In genomic region chr7:116239019-116239418, GRCh38 we compare ENCODE assay signal across 23 cellular contexts. TPM values are rescaled to one million over a fixed set of nuclear protein-coding genes. Genes with fewer than 3 reads are reported as not detected.
DNase-seq lines count a peak whose midpoint lies in the region; ATAC-seq and TF ChIP-seq lines count a peak whose summit lies in the region.
"Had no signal": no experiment of that assay in that cellular context is flagged by ENCODE, and none has a peak within 500 bp of the region (broad histone marks: within the 10 kb centered on the region; RNA-seq: fewer than 3 reads in every experiment).

No MANE protein-coding gene starts in this region.

- no peak overlapping the region for H3K9ac ChIP-seq in muscle layer of colon (ENCODE audit: low read length)

- H3K4me1 ChIP-seq in muscle layer of colon (ENCODE audit: insufficient read depth, low read length), result peaks cover 50% of the 10 kb centered on the region
- H3K4me1 ChIP-seq in uterus, result no peaks in the 10 kb centered on the region
- H3K4me1 ChIP-seq in esophagus squamous epithelium, result peaks cover 0 to 1% (median 0%) of the 10 kb centered on the region in 3 donors
- H3K4me1 ChIP-seq: psoas muscle, upper lobe of left lung had no signal

- peaks cover 18% of the 10 kb centered on the region for H3K36me3 Mint-ChIP-seq in activated naive CD4-positive, alpha-beta T cell treated with anti-CD3 and anti-CD28 coated beads, Interleukin-2, amount 50 U/mL, for 24 hours
- peaks cover 72% of the 10 kb centered on the region for H3K36me3 Mint-ChIP-seq in activated T-helper 17 cell treated with anti-CD3 and anti-CD28 coated beads, Interleukin-2, amount 50 U/mL, for 72 hours (ENCODE audit: low read depth)

- ATAC-seq in activated T-helper 17 cell treated with anti-CD3 and anti-CD28 coated beads, Interleukin-2, amount 50 U/mL, for 72 hours (replicated peaks), result no peak
- ATAC-seq: HCT116, psoas muscle had no signal

- H3K27ac Mint-ChIP-seq in activated naive CD4-positive, alpha-beta T cell treated with anti-CD3 and anti-CD28 coated beads, Interleukin-2, amount 50 U/mL, for 24 hours, result peak overlapping the region; percentile 76
- peak overlapping the region; percentile 8 for H3K27ac Mint-ChIP-seq in activated T-helper 17 cell treated with anti-CD3 and anti-CD28 coated beads, Interleukin-2, amount 50 U/mL, for 72 hours
- H3K27ac Mint-ChIP-seq: activated CD4-positive, alpha-beta T cell treated with anti-CD3 and anti-CD28 coated beads, Interleukin-2, amount 10 ng/mL, durations not matched to agents 24 days and 14 days had no signal

- H3K9me3 ChIP-seq in muscle layer of colon (ENCODE audit: low read length) (no peaks in the 10 kb centered on the region), uterus (no peaks in the 10 kb centered on the region), esophagus squamous epithelium (no peaks in the 10 kb centered on the region)
- H3K9me3 ChIP-seq: psoas muscle, stomach, upper lobe of left lung had no signal

- H3K27me3 ChIP-seq in muscle layer of colon (ENCODE audit: control insufficient read depth in 1 of 2, insufficient read depth in 2 of 2, low read length in 2 of 2) (no peaks in the 10 kb centered on the region), uterus (no peaks in the 10 kb centered on the region), esophagus squamous epithelium (no peaks in the 10 kb centered on the region)
- H3K27me3 ChIP-seq: stomach, upper lobe of left lung had no signal

- H3K36me3 ChIP-seq in muscle layer of colon (ENCODE audit: insufficient read depth, low read length) (peaks cover 3% of the 10 kb centered on the region), uterus (no peaks in the 10 kb centered on the region), esophagus squamous epithelium (peaks cover 0 to 30% (median 0%) of the 10 kb centered on the region in 3 donors)

- WGBS in esophagus squamous epithelium, 2 donors, result 79 to 84% methylated on average over 3 of the region's 3 CpGs

- H3K4me1 Mint-ChIP-seq in activated naive CD4-positive, alpha-beta T cell treated with anti-CD3 and anti-CD28 coated beads, Interleukin-2, amount 50 U/mL, for 24 hours, result peaks cover 78% of the 10 kb centered on the region
- H3K4me1 Mint-ChIP-seq in activated T-helper 17 cell treated with anti-CD3 and anti-CD28 coated beads, Interleukin-2, amount 50 U/mL, for 72 hours, result peaks cover 20% of the 10 kb centered on the region

- H3K27me3 Mint-ChIP-seq in activated naive CD4-positive, alpha-beta T cell treated with anti-CD3 and anti-CD28 coated beads, Interleukin-2, amount 50 U/mL, for 24 hours, result no peaks in the 10 kb centered on the region
- H3K27me3 Mint-ChIP-seq in activated T-helper 17 cell treated with anti-CD3 and anti-CD28 coated beads, Interleukin-2, amount 50 U/mL, for 72 hours, result no peaks in the 10 kb centered on the region
- H3K27me3 Mint-ChIP-seq: activated CD4-positive, alpha-beta T cell treated with anti-CD3 and anti-CD28 coated beads, Interleukin-2, amount 10 ng/mL, durations not matched to agents 24 days and 14 days; naive B cell had no signal

- no peak for DNase-seq in activated naive CD4-positive, alpha-beta T cell treated with Interleukin-2 at 50 U/mL for 16 hours
- DNase-seq in uterus (no peak), esophagus squamous epithelium (lab: John Stamatoyannopoulos, UW) (no peak), NCI-H187 (lab: John Stamatoyannopoulos, UW) (no peak)
- no peak for DNase-seq in stimulated activated naive CD4-positive, alpha-beta T cell (lab: John Stamatoyannopoulos, UW)
- DNase-seq: activated CD4-positive, alpha-beta T cell treated with anti-CD3 and anti-CD28 coated beads, Interleukin-2, amount 10 ng/mL, durations not matched to agents 24 days and 14 days; foreskin fibroblast; hypothalamus; islet precursor cell; naive B cell; NCI-H1436; NCI-H526; psoas muscle; stimulated activated CD4-positive, alpha-beta T cell treated with anti-CD3 and anti-CD28 coated beads, Interleukin-2, amount 100 ng/mL, for 48 hours; stomach; upper lobe of left lung had no signal

- no peaks in the 10 kb centered on the region for H3K9me3 Mint-ChIP-seq in activated naive CD4-positive, alpha-beta T cell treated with anti-CD3 and anti-CD28 coated beads, Interleukin-2, amount 50 U/mL, for 24 hours
- H3K9me3 Mint-ChIP-seq in activated T-helper 17 cell treated with anti-CD3 and anti-CD28 coated beads, Interleukin-2, amount 50 U/mL, for 72 hours, result no peaks in the 10 kb centered on the region

- H3K27ac ChIP-seq in muscle layer of colon (ENCODE audit: low read depth, low read length) (peak overlapping the region; percentile 76), uterus (peak overlapping the region; percentile 60 to 84), esophagus squamous epithelium (peak overlapping the region in 1 of 4 donors; percentile 24)
- H3K27ac ChIP-seq: psoas muscle, upper lobe of left lung had no signal

- intact Hi-C loops in uterus (cut with DNase I; ENCODE audit: low total_unique reads) (loop anchor here (5.0 kb wide), 1 partner anchor 57 kb away; no protein-coding TSS in a partner anchor), esophagus squamous epithelium (cut with DNase I) (loop anchor here (5.0 kb wide), 1 partner anchor 62 kb away; no protein-coding TSS in a partner anchor)

- peak overlapping the region; percentile 26 for H3K4me3 ChIP-seq in muscle layer of colon (ENCODE audit: low read depth in 1 of 2, low read length in 2 of 2)
- H3K4me3 ChIP-seq in uterus, result no peak overlapping the region
- H3K4me3 ChIP-seq in esophagus squamous epithelium, result no peak overlapping the region
- H3K4me3 ChIP-seq: lung, psoas muscle, smooth muscle cell, stomach, upper lobe of left lung had no signal

- no peak overlapping the region for H3K4me3 Mint-ChIP-seq in activated naive CD4-positive, alpha-beta T cell treated with anti-CD3 and anti-CD28 coated beads, Interleukin-2, amount 50 U/mL, for 24 hours
- no peak overlapping the region for H3K4me3 Mint-ChIP-seq in activated T-helper 17 cell treated with anti-CD3 and anti-CD28 coated beads, Interleukin-2, amount 50 U/mL, for 72 hours
- H3K4me3 Mint-ChIP-seq: activated CD4-positive, alpha-beta T cell treated with anti-CD3 and anti-CD28 coated beads, Interleukin-2, amount 10 ng/mL, durations not matched to agents 24 days and 14 days; naive B cell had no signal

- TF ChIP-seq CTCF in uterus (IDR thresholded peaks at IDR 0.05) (no peak), esophagus squamous epithelium (IDR thresholded peaks at IDR 0.05) (no peak)

- no peak for TF ChIP-seq POLR2A in uterus (IDR thresholded peaks at IDR 0.05)
- no peak for TF ChIP-seq POLR2A in esophagus squamous epithelium (IDR thresholded peaks at IDR 0.05)

RNA-seq across cellular contexts. Expression of gene TES, which starts 28.7 kb away (rescaled TPM):
- total RNA-seq in activated T-helper 17 cell treated with anti-CD3 and anti-CD28 coated beads, Interleukin-2, amount 50 U/mL, for 72 hours, result 10 to 100 TPM; 57.6 to 79.4 TPM
- total RNA-seq in uterus, result 100 to 1,000 TPM; 115 to 189 (median 146) TPM
- 100 to 1,000 TPM in 1 of 4 donors, 10 to 100 TPM in 3; 34.8 to 155 (median 67.0) TPM for total RNA-seq in esophagus squamous epithelium
- total RNA-seq: G401 had no signal

Comparison
In these comparisons a context has a peak if more than half of its experiments do, and no peak if none do; other contexts are left out.
1. H3K4me3 ChIP-seq: peak in muscle layer of colon (2 of 2); none in uterus (0 of 2) and esophagus squamous epithelium (0 of 4).